In the genomic region with DNA sequence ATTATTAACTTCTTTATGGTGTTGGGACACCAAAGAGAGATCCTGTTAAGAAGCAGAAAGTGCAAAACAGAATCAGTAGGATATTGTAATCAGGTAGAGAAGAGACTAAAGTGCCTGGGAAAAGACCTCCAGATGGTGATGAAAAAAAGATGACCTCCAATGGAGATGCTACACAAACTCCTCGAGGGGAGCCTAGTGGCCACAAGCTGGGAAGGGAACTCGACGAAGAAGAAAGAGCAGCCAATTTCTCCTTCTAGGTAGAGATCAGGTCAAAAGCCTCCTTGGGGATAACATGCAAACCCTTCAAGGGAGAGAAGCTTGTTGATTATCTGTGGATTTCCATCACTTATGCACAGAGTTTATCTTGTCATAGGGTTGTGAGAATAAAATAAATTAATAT, we compare ENCODE assay signal across 15 cellular contexts.
A peak's percentile ranks its signal among the peaks of the same experiment; 100 is the strongest.
DNase-seq lines count a peak whose midpoint lies in the region; ATAC-seq and TF ChIP-seq lines count a peak whose summit lies in the region.
"Had no signal": no experiment of that assay in that cellular context is flagged by ENCODE, and none has a peak within 500 bp of the region (broad histone marks: within the 10 kb centered on the region; RNA-seq: fewer than 3 reads in every experiment).

No MANE protein-coding gene starts in this region.

- peaks cover 19% of the 10 kb centered on the region for H3K9me3 Mint-ChIP-seq in WTC11

- peaks cover 53% of the 10 kb centered on the region for H3K4me1 Mint-ChIP-seq in WTC11
- H3K4me1 Mint-ChIP-seq: B cell had no signal

- POLR2A ChIA-PET in WTC11 (lab: Charles Lee), result no interaction called here

- CTCF ChIA-PET in WTC11 (lab: Charles Lee), result interaction anchor here (1.1 to 2.2 kb wide), 2 partner anchors 147 to 340 kb away, joined by 3 to 8 read pairs; no protein-coding TSS in a partner anchor

- H3K27me3 ChIP-seq in HUES48 (ENCODE audit: control insufficient read depth, insufficient read depth, low read length) (no peaks in the 10 kb centered on the region), iPS-20b (ENCODE audit: insufficient read depth, low read length) (no peaks in the 10 kb centered on the region)
- H3K27me3 ChIP-seq: BLaER1 treated with 17β-estradiol and CSF1 and Interleukin-3, amounts not matched to agents 10 nM and 100 nM had no signal

- H3K4me3 Mint-ChIP-seq in WTC11, result no peak overlapping the region
- H3K4me3 Mint-ChIP-seq: B cell; CD8-positive, alpha-beta T cell had no signal

- TF ChIP-seq CTCF in WTC11 (IDR thresholded peaks at IDR 0.05), result no peak

- H3K4me3 ChIP-seq in HUES48 (ENCODE audit: low read depth, low read length), result no peak overlapping the region
- H3K4me3 ChIP-seq in iPS-20b (ENCODE audit: low read length), result peak overlapping the region; percentile 0; the same call in 1 of the 2 replicates
- H3K4me3 ChIP-seq: BLaER1 treated with 17β-estradiol and CSF1 and Interleukin-3, amounts not matched to agents 10 nM and 100 nM had no signal

- peak overlapping the region; percentile 84 for H3K27ac ChIP-seq in HUES48 (ENCODE audit: low read depth, low read length)
- H3K27ac ChIP-seq in iPS-20b (ENCODE audit: low read length), result no peak overlapping the region
- H3K27ac ChIP-seq: BLaER1 treated with 17β-estradiol and CSF1 and Interleukin-3, amounts not matched to agents 10 nM and 100 nM; HL-60 had no signal

- H3K36me3 ChIP-seq in HUES48 (ENCODE audit: control insufficient read depth, insufficient read depth, low read length), result no peaks in the 10 kb centered on the region
- H3K36me3 ChIP-seq in iPS-20b (ENCODE audit: insufficient read depth, low read depth, low read length), result no peaks in the 10 kb centered on the region
- H3K36me3 ChIP-seq: BLaER1 treated with 17β-estradiol and CSF1 and Interleukin-3, amounts not matched to agents 10 nM and 100 nM had no signal

- H3K27me3 Mint-ChIP-seq in WTC11 (ENCODE audit: low read depth), result no peaks in the 10 kb centered on the region
- H3K27me3 Mint-ChIP-seq: B cell had no signal

- peak overlapping the region; percentile 39 for H3K27ac Mint-ChIP-seq in WTC11
- H3K27ac Mint-ChIP-seq: B cell; CD8-positive, alpha-beta T cell had no signal

- H3K9me3 ChIP-seq in HUES48 (ENCODE audit: control insufficient read depth, insufficient read depth, low read length) (peaks cover 10% of the 10 kb centered on the region), iPS-20b (ENCODE audit: insufficient read depth, low read depth, low read length) (peaks cover 4% of the 10 kb centered on the region; the same call in 1 of the 2 replicates)

- ATAC-seq in WTC11, result no peak; the same call in 1 of the 2 replicates
- ATAC-seq: CD8-positive, alpha-beta T cell; HepG2 had no signal

- no peak overlapping the region for H3K9ac ChIP-seq in HUES48 (ENCODE audit: low read depth, low read length)
- no peak overlapping the region for H3K9ac ChIP-seq in iPS-20b (ENCODE audit: low read depth, low read length)
- H3K9ac ChIP-seq: BLaER1 treated with 17β-estradiol and CSF1 and Interleukin-3, amounts not matched to agents 10 nM and 100 nM had no signal

- DNase-seq in WTC11 (ENCODE audit: low spot score), result no peak
- DNase-seq in NCI-H1048 (lab: John Stamatoyannopoulos, UW), result no peak
- no peak for DNase-seq in NCI-H1436 (lab: John Stamatoyannopoulos, UW)
- no peak for DNase-seq in HuH-7.5 (ENCODE audit: low spot score)
- DNase-seq: Calu3; CD8-positive, alpha-beta T cell; DMS79 treated with DMSO at 0.1 percent for 48 hours; GF-D8; HCEC 1CT had no signal

- H3K4me1 ChIP-seq in HUES48 (ENCODE audit: control insufficient read depth, insufficient read depth, low read length) (peaks cover 33% of the 10 kb centered on the region), iPS-20b (ENCODE audit: insufficient read depth, low read length) (peaks cover 21% of the 10 kb centered on the region; the same call in 1 of the 2 replicates)

- peaks cover 13% of the 10 kb centered on the region for H3K36me3 Mint-ChIP-seq in WTC11
- H3K36me3 Mint-ChIP-seq: CD8-positive, alpha-beta T cell had no signal

TF ChIP-seq in WTC11, 78 proteins besides CTCF, POLR2A, EP300 and RAD21:
- TF ChIP-seq NFYB (CRISPR knock-in tag; conservative IDR thresholded peaks at IDR 0.05; ENCODE audit: low read depth), result no peak
- TF ChIP-seq GRHL2 (CRISPR knock-in tag; IDR thresholded peaks at IDR 0.05; ENCODE audit: insufficient replicate concordance, severe bottlenecking), result no peak
- TF ChIP-seq, protein P1, sequence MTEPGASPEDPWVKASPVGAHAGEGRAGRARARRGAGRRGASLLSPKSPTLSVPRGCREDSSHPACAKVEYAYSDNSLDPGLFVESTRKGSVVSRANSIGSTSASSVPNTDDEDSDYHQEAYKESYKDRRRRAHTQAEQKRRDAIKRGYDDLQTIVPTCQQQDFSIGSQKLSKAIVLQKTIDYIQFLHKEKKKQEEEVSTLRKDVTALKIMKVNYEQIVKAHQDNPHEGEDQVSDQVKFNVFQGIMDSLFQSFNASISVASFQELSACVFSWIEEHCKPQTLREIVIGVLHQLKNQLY (CRISPR knock-in tag; IDR thresholded peaks at IDR 0.05), result no peak
- peak; percentile 76 for TF ChIP-seq ZNF423 (CRISPR knock-in tag; IDR thresholded peaks at IDR 0.05)
